Comparison of ENCODE assay signal across 9 cellular contexts in genomic region chr11:38547464-38547863, GRCh38.
"Had no signal": no experiment of that assay in that cellular context is flagged by ENCODE, and none has a peak within 500 bp of the region (broad histone marks: within the 10 kb centered on the region; RNA-seq: fewer than 3 reads in every experiment).

No MANE protein-coding gene starts in this region.

- H3K27me3 ChIP-seq: gastrocnemius medialis, upper lobe of right lung had no signal

- H3K4me3 ChIP-seq: gastrocnemius medialis, upper lobe of right lung had no signal

- H3K9me3 ChIP-seq: gastrocnemius medialis, upper lobe of right lung had no signal

- H3K36me3 ChIP-seq: gastrocnemius medialis, upper lobe of right lung had no signal

- H3K4me1 ChIP-seq: gastrocnemius medialis, upper lobe of right lung had no signal

- DNase-seq: activated CD4-positive, alpha-beta T cell treated with anti-CD3 and anti-CD28 coated beads, Interleukin-2, amount 50 U/mL, for 4 hours; activated effector memory CD4-positive, alpha-beta T cell treated with Interleukin-2 at 50 U/mL for 16 hours; activated T-cell treated with anti-CD3 and anti-CD28 coated beads, Interleukin-2, amount 50 U/mL, for 24 hours; gastrocnemius medialis; stimulated activated CD4-positive, alpha-beta T cell treated with anti-CD3 and anti-CD28 coated beads, Interleukin-15, amount 100 ng/mL, for 24 hours; stimulated activated CD4-positive, alpha-beta T cell treated with anti-CD3 and anti-CD28 coated beads, Interleukin-4, amount 100 ng/mL, for 24 hours; upper lobe of right lung had no signal

- ATAC-seq: activated CD4-positive, CD25-positive, alpha-beta regulatory T cell treated with anti-CD3 and anti-CD28 coated beads, Interleukin-2, amount 50 U/mL, for 24 hours; activated naive CD4-positive, alpha-beta T cell treated with anti-CD3 and anti-CD28 coated beads, Interleukin-2, amount 50 U/mL, for 72 hours; gastrocnemius medialis; upper lobe of right lung had no signal

- H3K27ac ChIP-seq: gastrocnemius medialis, upper lobe of right lung had no signal
